Comparison of ENCODE assay signal across 27 cellular contexts in genomic region chr1:169576934-169577331, GRCh38. TPM values are rescaled to one million over a fixed set of nuclear protein-coding genes. Genes with fewer than 3 reads are reported as not detected.
DNase-seq lines count a peak whose midpoint lies in the region; ATAC-seq and TF ChIP-seq lines count a peak whose summit lies in the region.
"Had no signal": no experiment of that assay in that cellular context is flagged by ENCODE, and none has a peak within 500 bp of the region (broad histone marks: within the 10 kb centered on the region; RNA-seq: fewer than 3 reads in every experiment).

No MANE protein-coding gene starts in this region.

- H3K9me3 ChIP-seq in right atrium auricular region: no peaks in the 10 kb centered on the region
- no peaks in the 10 kb centered on the region for H3K9me3 ChIP-seq in effector memory CD4-positive, alpha-beta T cell (ENCODE audit: control insufficient read depth, low read length)
- H3K9me3 ChIP-seq: BE2C, SK-N-SH had no signal

- peak overlapping the region; percentile 21 to 38 for H3K27ac ChIP-seq in right atrium auricular region
- H3K27ac ChIP-seq in effector memory CD4-positive, alpha-beta T cell (ENCODE audit: insufficient read depth, low read length, poor library complexity, severe bottlenecking): no peak overlapping the region
- H3K27ac ChIP-seq: HL-60, RWPE1 had no signal

- H3K27me3 ChIP-seq in right atrium auricular region: no peaks in the 10 kb centered on the region
- H3K27me3 ChIP-seq in effector memory CD4-positive, alpha-beta T cell (replicated peaks; ENCODE audit: control insufficient read depth, insufficient read depth, low read length, poor library complexity, severe bottlenecking): no peaks in the 10 kb centered on the region

- peaks cover 0 to 29% of the 10 kb centered on the region in 2 donors for H3K4me1 ChIP-seq in right atrium auricular region
- peaks cover under 1% of the 10 kb centered on the region for H3K4me1 ChIP-seq in effector memory CD4-positive, alpha-beta T cell (ENCODE audit: control insufficient read depth, insufficient read depth, low read length, poor library complexity, severe bottlenecking)
- H3K4me1 ChIP-seq: BE2C had no signal

- DNase-seq in NCI-H1694 (lab: John Stamatoyannopoulos, UW): peak; percentile 56
- no peak for DNase-seq in NCI-H1694 treated with DMSO at 0.1 percent for 48 hours (lab: John Stamatoyannopoulos, UW)
- DNase-seq in Right ventricle myocardium superior: no peak
- DNase-seq in cardiac septum (ENCODE audit: low spot score): no peak
- DNase-seq in right atrium auricular region (ENCODE audit: low spot score): no peak
- no peak for DNase-seq in effector memory CD4-positive, alpha-beta T cell
- DNase-seq in SHP77 (lab: John Stamatoyannopoulos, UW): no peak
- DNase-seq: 8988T; ACHN; BE2C; CD8-positive, alpha-beta memory T cell; DMS153; DND-41; HCEC 1CT; NCI-H1048; NCI-H1417; NCI-H187; NCI-H2081 treated with DMSO at 0.1 percent for 48 hours; NCI-H774; SK-N-SH; SW 1271 had no signal

- intact Hi-C loops in Right ventricle myocardium superior (cut with DNase I) (no loop called here), cardiac septum (cut with DNase I) (no loop called here)

- no peak for TF ChIP-seq CTCF in right atrium auricular region (IDR thresholded peaks at IDR 0.05)

- peak; percentile 56 for ATAC-seq in Right ventricle myocardium superior (ENCODE audit: poor library complexity)
- ATAC-seq: Panc1 had no signal

- no peak overlapping the region for H3K4me3 ChIP-seq in right atrium auricular region
- H3K4me3 ChIP-seq in effector memory CD4-positive, alpha-beta T cell (ENCODE audit: insufficient read depth, low read depth, low read length, poor library complexity, severe bottlenecking): no peak overlapping the region

- no peaks in the 10 kb centered on the region for H3K36me3 ChIP-seq in right atrium auricular region
- H3K36me3 ChIP-seq in effector memory CD4-positive, alpha-beta T cell (ENCODE audit: control insufficient read depth, insufficient read depth, low read length): no peaks in the 10 kb centered on the region
- H3K36me3 ChIP-seq: BE2C had no signal

RNA-seq across cellular contexts. Expression of gene F5, which starts 9.3 kb away (rescaled TPM):
- 21.2 TPM for total RNA-seq in Right ventricle myocardium superior
- 0.97 TPM for total RNA-seq in cardiac septum
- 10 to 100 TPM in 1 of 2 donors, 1 to 10 TPM in 1; 4.9 to 55.5 TPM for total RNA-seq in right atrium auricular region
- total RNA-seq: NCI-H460, OCI-LY7 had no signal

RNA-seq across cellular contexts. Expression of gene SELP, which starts 53.0 kb away (rescaled TPM):
- 9.0 TPM for total RNA-seq in Right ventricle myocardium superior
- 10.6 TPM for total RNA-seq in cardiac septum
- total RNA-seq in right atrium auricular region: 10 to 100 TPM; 13.7 to 16.7 TPM
- total RNA-seq: H1, NCI-H460, OCI-LY7 had no signal
